8 cellular contexts compared by ENCODE assay signal in genomic region chr4:148442830-148443549, GRCh38. TPM values are rescaled to one million over a fixed set of nuclear protein-coding genes. Genes with fewer than 3 reads are reported as not detected.
A peak's percentile ranks its signal among the peaks of the same experiment; 100 is the strongest.
DNase-seq lines count a peak whose midpoint lies in the region; ATAC-seq and TF ChIP-seq lines count a peak whose summit lies in the region.

No MANE protein-coding gene starts in this region.

- H3K27me3 ChIP-seq in SK-N-SH (ENCODE audit: insufficient read depth) (peaks cover 59% of the 10 kb centered on the region), esophagus (ENCODE audit: control insufficient read depth in 1 of 2, insufficient read depth in 2 of 2, low read length in 2 of 2) (no peaks in the 10 kb centered on the region)

- peak overlapping the region; percentile 35 for H3K9ac ChIP-seq in SK-N-SH

- CTCF ChIA-PET in SK-N-SH (lab: Yijun Ruan, JAX): interaction anchor here (1.2 kb wide), 1 partner anchor 281 kb away, joined by 3 read pairs; no protein-coding TSS in a partner anchor

- H3K27me3 Mint-ChIP-seq in HFFc6 (ENCODE audit: insufficient read depth) (peaks cover 24% of the 10 kb centered on the region), natural killer cell (ENCODE audit: low read depth in 2 of 2) (peaks cover 21 to 34% of the 10 kb centered on the region in 2 donors)

- peaks cover 0 to 27% of the 10 kb centered on the region in 2 experiments; a peak in 1 of 4 replicates for H3K4me1 ChIP-seq in SK-N-SH (ENCODE audit: control insufficient read depth in 1 of 2, insufficient read depth in 2 of 2, low read depth in 1 of 2, low read length in 1 of 2)
- peaks cover 0 to 2% of the 10 kb centered on the region in 2 donors for H3K4me1 ChIP-seq in esophagus (ENCODE audit: control insufficient read depth in 2 of 2, insufficient read depth in 2 of 2, low read length in 1 of 2)

- peak overlapping the region; percentile 89 for H2AFZ ChIP-seq in SK-N-SH (ENCODE audit: low read depth)

- H3K4me3 Mint-ChIP-seq in HFFc6 (peak overlapping the region; percentile 92), natural killer cell (peak overlapping the region; percentile 97)

- H3K4me2 ChIP-seq in SK-N-SH: peak overlapping the region; percentile 96

- TF ChIP-seq RAD21 in SK-N-SH (IDR thresholded peaks at IDR 0.05; ENCODE audit: low read length): no peak

- H3K4me3 ChIP-seq in GM12865 (ENCODE audit: low read depth, low read length) (peak overlapping the region; percentile 83), SK-N-SH (ENCODE audit: low read depth in 2 of 2, low read length in 1 of 2) (peak overlapping the region; percentile 69 to 82), esophagus (ENCODE audit: low read depth in 1 of 2, low read length in 2 of 2) (peak overlapping the region; percentile 72 to 82)

- H4K20me1 ChIP-seq in SK-N-SH (ENCODE audit: insufficient read depth): no peaks in the 10 kb centered on the region

- DNase-seq in GM12865 (ENCODE audit: low read depth): no peak
- no peak for DNase-seq in HFFc6
- DNase-seq in SK-N-SH: peak; percentile 45
- no peak for DNase-seq in natural killer cell
- DNase-seq in HCEC 1CT: no peak
- DNase-seq in activated CD8-positive, alpha-beta memory T cell treated with anti-CD3 and anti-CD28 coated beads for 24 hours: no peak
- no peak for DNase-seq in stimulated activated CD4-positive, alpha-beta T cell treated with anti-CD3 and anti-CD28 coated beads, Interleukin-1b, Interleukin-23, amount 100 ng/mL, for 48 hours

- ATAC-seq in natural killer cell: no peak

- H3K36me3 Mint-ChIP-seq in HFFc6 (ENCODE audit: low read depth) (no peaks in the 10 kb centered on the region), natural killer cell (no peaks in the 10 kb centered on the region)

- H3K27ac ChIP-seq in SK-N-SH (ENCODE audit: low read depth in 2 of 2, low read length in 1 of 2) (no peak overlapping the region), esophagus (ENCODE audit: low read depth in 2 of 2, low read length in 1 of 2) (peak overlapping the region; percentile 76 to 90)

- H3K36me3 ChIP-seq in SK-N-SH (replicated peaks in 1 of 2; ENCODE audit: control insufficient read depth in 1 of 2, insufficient read depth in 2 of 2, low read length in 1 of 2) (no peaks in the 10 kb centered on the region), esophagus (ENCODE audit: control insufficient read depth in 2 of 2, insufficient read depth in 2 of 2, low read length in 1 of 2) (no peaks in the 10 kb centered on the region)

- H3F3A ChIP-seq in SK-N-SH (replicated peaks; ENCODE audit: insufficient read depth): peaks cover 17% of the 10 kb centered on the region

- no peak for TF ChIP-seq EP300 in SK-N-SH (IDR thresholded peaks at IDR 0.05; ENCODE audit: borderline replicate concordance in 1 of 2, low read depth in 1 of 2, low read length in 1 of 2)

- intact Hi-C loops in natural killer cell (cut with micrococcal nuclease): loop anchor here (10.0 kb wide), 1 partner anchor 388 kb away; no protein-coding TSS in a partner anchor

- peak overlapping the region; percentile 13; the same call in 1 of the 2 replicates for H3K27ac Mint-ChIP-seq in HFFc6
- peak overlapping the region; percentile 93 to 95 for H3K27ac Mint-ChIP-seq in natural killer cell

- no peaks in the 10 kb centered on the region for H3K9me2 ChIP-seq in SK-N-SH

- no peaks in the 10 kb centered on the region for H3K79me2 ChIP-seq in SK-N-SH (ENCODE audit: insufficient read depth)

- no peaks in the 10 kb centered on the region for H3K9me3 ChIP-seq in SK-N-SH
- H3K9me3 ChIP-seq in esophagus (ENCODE audit: control insufficient read depth in 2 of 2, insufficient read depth in 1 of 2, low read depth in 1 of 2, low read length in 1 of 2): no peaks in the 10 kb centered on the region

- peaks cover 11% of the 10 kb centered on the region for H3K4me1 Mint-ChIP-seq in HFFc6 (ENCODE audit: low read depth)
- H3K4me1 Mint-ChIP-seq in natural killer cell: peaks cover 28 to 29% of the 10 kb centered on the region in 2 donors

- no peak for TF ChIP-seq CTCF in GM12865 (IDR thresholded peaks at IDR 0.05; ENCODE audit: insufficient read depth, low read depth, low read length, missing control alignments)
- no peak for TF ChIP-seq CTCF in HFFc6 (IDR thresholded peaks at IDR 0.05)
- TF ChIP-seq CTCF in SK-N-SH (IDR thresholded peaks at IDR 0.05): no peak
- TF ChIP-seq CTCF in natural killer cell (IDR thresholded peaks at IDR 0.05): no peak

- 1% methylated on average over 21 of the region's 31 CpGs for WGBS in SK-N-SH (ENCODE audit: low lambda C conversion rate)
- WGBS in esophagus, 2 donors: 0 to 1% methylated on average over 31 of the region's 31 CpGs

- POLR2A ChIA-PET in SK-N-SH (lab: Yijun Ruan, JAX): no interaction called here

- H3K9me3 Mint-ChIP-seq in HFFc6: no peaks in the 10 kb centered on the region
- no peaks in the 10 kb centered on the region for H3K9me3 Mint-ChIP-seq in natural killer cell

TF ChIP-seq in SK-N-SH, 30 proteins besides CTCF, POLR2A, EP300 and RAD21:
- TF ChIP-seq FOSL2 (IDR thresholded peaks at IDR 0.05; ENCODE audit: borderline replicate concordance, low read depth): no peak
TF ChIP-seq in SK-N-SH: peak in this region for 0.

RNA-seq across cellular contexts. Expression of gene NR3C2, which starts 0.8 kb away (rescaled TPM):
- under 1 TPM; 0.07 to 0.26 (median 0.11) TPM for total RNA-seq in HFFc6 (2021; fragmentation: NEBNext Ultra II Directional; extraction: Animal tissue kit (Norgen Biotek cat#: 25700))
- polyA plus RNA-seq in SK-N-SH (2012; rRNA removed) (0.02 and 0.03 TPM in 2 replicates), esophagus (under 1 TPM; 0.57 to 0.67 TPM)
- polyA plus RNA-seq in SK-N-SH (2012; cell fraction: cytosol; rRNA removed): 0.01 TPM in 2 replicates
- 0.01 and 0.02 TPM in 2 replicates for polyA plus RNA-seq in SK-N-SH (2012; cell fraction: nucleus; rRNA removed)
- total RNA-seq in natural killer cell: 1 to 10 TPM; 4.2 to 8.6 (median 6.3) TPM

Comparison
In these comparisons a context has a peak if more than half of its experiments do, and no peak if none do; other contexts are left out.
1. H3K27ac ChIP-seq: peak in esophagus (2 of 2); none in SK-N-SH (0 of 2).
2. RNA of gene NR3C2, which starts 0.8 kb away (total RNA-seq): 4.2 to 8.6 TPM in natural killer cell; 0.07 to 0.26 TPM in HFFc6; every median in the first group is over 4 times any median in the second.
3. Peak in every context shown above with its lines, with median percentiles within 50 percentile points of each other: H3K4me3 ChIP-seq.